ENCODE assay signal across 3 cellular contexts in the genomic region with DNA sequence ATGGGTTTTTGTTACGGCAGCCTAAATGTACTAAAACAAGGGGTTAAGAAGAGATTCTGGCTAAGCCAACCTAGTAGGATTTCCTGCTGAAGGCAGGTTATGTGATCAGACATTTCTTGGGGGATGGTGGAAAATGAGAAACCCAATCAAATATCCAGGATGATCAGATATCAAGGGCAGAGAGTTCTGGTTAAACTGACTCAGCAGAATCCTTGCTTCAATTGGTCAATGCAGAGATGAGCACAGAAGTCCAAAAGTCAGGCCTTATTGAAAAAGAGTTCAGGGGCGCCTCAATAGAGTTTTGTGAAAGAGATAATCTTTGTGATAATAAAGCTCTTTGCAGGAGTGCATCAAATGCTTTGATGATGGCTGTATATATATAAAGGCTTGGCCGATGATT.
TF ChIP-seq lines count a peak whose summit lies in the region.

No MANE protein-coding gene starts in this region.

TF ChIP-seq in HepG2, 621 proteins besides CTCF, POLR2A, EP300 and RAD21:
- peak; percentile 50 to 78 for TF ChIP-seq MAFK (conservative IDR thresholded peaks at IDR 0.05 in 1 of 2, IDR thresholded peaks at IDR 0.05 in 1 of 2; ENCODE audit: low read length in 2 of 2)
- peak; percentile 53; the same call in 1 of the 2 replicates for TF ChIP-seq MAFF (IDR thresholded peaks at IDR 0.05; ENCODE audit: low read depth, low read length)
- TF ChIP-seq NR2F1 (CRISPR knock-in tag; IDR thresholded peaks at IDR 0.05) = no peak

TF ChIP-seq in IMR-90, 13 proteins besides CTCF, POLR2A, EP300 and RAD21:
- TF ChIP-seq, protein P1, sequence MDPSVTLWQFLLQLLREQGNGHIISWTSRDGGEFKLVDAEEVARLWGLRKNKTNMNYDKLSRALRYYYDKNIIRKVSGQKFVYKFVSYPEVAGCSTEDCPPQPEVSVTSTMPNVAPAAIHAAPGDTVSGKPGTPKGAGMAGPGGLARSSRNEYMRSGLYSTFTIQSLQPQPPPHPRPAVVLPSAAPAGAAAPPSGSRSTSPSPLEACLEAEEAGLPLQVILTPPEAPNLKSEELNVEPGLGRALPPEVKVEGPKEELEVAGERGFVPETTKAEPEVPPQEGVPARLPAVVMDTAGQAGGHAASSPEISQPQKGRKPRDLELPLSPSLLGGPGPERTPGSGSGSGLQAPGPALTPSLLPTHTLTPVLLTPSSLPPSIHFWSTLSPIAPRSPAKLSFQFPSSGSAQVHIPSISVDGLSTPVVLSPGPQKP (IDR thresholded peaks at IDR 0.05; ENCODE audit: borderline replicate concordance, low read depth, low read length) = no peak
- TF ChIP-seq MAFK (IDR thresholded peaks at IDR 0.05; ENCODE audit: low read depth, low read length) = peak; percentile 40
- TF ChIP-seq RFX5 (IDR thresholded peaks at IDR 0.05; ENCODE audit: low read depth, low read length) = no peak
- no peak for TF ChIP-seq MAZ (IDR thresholded peaks at IDR 0.05; ENCODE audit: borderline replicate concordance, low read depth, low read length)
- TF ChIP-seq BHLHE40 (IDR thresholded peaks at IDR 0.05; ENCODE audit: low read depth, low read length) = no peak
- no peak for TF ChIP-seq NFE2L2 (IDR thresholded peaks at IDR 0.05; ENCODE audit: low read depth, low read length)
- TF ChIP-seq CEBPB (IDR thresholded peaks at IDR 0.05; ENCODE audit: low read depth, low read length) = no peak
- no peak for TF ChIP-seq MXI1 (IDR thresholded peaks at IDR 0.05; ENCODE audit: borderline replicate concordance, low read depth, low read length)

TF ChIP-seq in K562, 482 proteins besides CTCF, POLR2A, EP300 and RAD21:
- TF ChIP-seq, protein P2, sequence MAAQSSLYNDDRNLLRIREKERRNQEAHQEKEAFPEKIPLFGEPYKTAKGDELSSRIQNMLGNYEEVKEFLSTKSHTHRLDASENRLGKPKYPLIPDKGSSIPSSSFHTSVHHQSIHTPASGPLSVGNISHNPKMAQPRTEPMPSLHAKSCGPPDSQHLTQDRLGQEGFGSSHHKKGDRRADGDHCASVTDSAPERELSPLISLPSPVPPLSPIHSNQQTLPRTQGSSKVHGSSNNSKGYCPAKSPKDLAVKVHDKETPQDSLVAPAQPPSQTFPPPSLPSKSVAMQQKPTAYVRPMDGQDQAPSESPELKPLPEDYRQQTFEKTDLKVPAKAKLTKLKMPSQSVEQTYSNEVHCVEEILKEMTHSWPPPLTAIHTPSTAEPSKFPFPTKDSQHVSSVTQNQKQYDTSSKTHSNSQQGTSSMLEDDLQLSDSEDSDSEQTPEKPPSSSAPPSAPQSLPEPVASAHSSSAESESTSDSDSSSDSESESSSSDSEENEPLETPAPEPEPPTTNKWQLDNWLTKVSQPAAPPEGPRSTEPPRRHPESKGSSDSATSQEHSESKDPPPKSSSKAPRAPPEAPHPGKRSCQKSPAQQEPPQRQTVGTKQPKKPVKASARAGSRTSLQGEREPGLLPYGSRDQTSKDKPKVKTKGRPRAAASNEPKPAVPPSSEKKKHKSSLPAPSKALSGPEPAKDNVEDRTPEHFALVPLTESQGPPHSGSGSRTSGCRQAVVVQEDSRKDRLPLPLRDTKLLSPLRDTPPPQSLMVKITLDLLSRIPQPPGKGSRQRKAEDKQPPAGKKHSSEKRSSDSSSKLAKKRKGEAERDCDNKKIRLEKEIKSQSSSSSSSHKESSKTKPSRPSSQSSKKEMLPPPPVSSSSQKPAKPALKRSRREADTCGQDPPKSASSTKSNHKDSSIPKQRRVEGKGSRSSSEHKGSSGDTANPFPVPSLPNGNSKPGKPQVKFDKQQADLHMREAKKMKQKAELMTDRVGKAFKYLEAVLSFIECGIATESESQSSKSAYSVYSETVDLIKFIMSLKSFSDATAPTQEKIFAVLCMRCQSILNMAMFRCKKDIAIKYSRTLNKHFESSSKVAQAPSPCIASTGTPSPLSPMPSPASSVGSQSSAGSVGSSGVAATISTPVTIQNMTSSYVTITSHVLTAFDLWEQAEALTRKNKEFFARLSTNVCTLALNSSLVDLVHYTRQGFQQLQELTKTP (IDR thresholded peaks at IDR 0.05; ENCODE audit: low read depth in 1 of 2, partially characterized antibody in 2 of 2) = no peak
- TF ChIP-seq MXI1 (IDR thresholded peaks at IDR 0.05; ENCODE audit: low read depth, low read length) (no peak), ZNF316 (IDR thresholded peaks at IDR 0.05) (peak; percentile 3; the same call in 1 of the 2 replicates), HNRNPK (IDR thresholded peaks at IDR 0.05; ENCODE audit: low read depth, low read length, poor library complexity, severe bottlenecking) (no peak), CBX8 (IDR thresholded peaks at IDR 0.05; ENCODE audit: borderline replicate concordance, extremely low read depth, low read depth, low read length, poor library complexity, severe bottlenecking) (no peak)
